ENCODE assay signal across 14 cellular contexts in the genomic region with DNA sequence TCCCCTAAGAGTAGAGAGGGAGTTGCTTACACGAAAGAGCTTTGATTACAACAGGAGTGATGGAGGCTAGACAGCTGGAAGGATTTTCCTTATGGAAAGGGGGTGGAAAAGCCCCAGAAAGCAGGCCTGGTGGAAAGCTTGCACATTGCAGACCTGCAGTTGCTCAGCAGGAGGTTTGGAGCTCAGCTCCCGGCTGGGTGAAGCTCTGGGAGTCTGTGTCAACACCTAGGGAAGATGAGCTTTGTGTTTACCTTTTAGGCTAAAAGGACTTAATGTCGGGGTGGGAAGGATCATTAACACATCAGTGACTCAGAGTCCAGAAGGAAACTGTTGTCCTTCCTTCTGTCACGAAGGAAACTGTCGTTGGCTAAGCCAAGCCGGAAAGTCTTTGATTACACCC. TPM values are rescaled to one million over a fixed set of nuclear protein-coding genes. Genes with fewer than 3 reads are reported as not detected.
DNase-seq lines count a peak whose midpoint lies in the region; ATAC-seq, FAIRE-seq and TF ChIP-seq lines count a peak whose summit lies in the region.
"Had no signal": no experiment of that assay in that cellular context is flagged by ENCODE, and none has a peak within 500 bp of the region (broad histone marks: within the 10 kb centered on the region; RNA-seq: fewer than 3 reads in every experiment).

No MANE protein-coding gene starts in this region.

- H3K4me1 ChIP-seq in HepG2 (ENCODE audit: insufficient read depth, low read length) (0 out of 2 replicates have a peak, but pooled peaks cover 7% of the 10 kb centered on the region), right lobe of liver (no peaks in the 10 kb centered on the region), smooth muscle cell (ENCODE audit: low read depth) (peaks cover 7% of the 10 kb centered on the region)

- no peak for DNase-seq in HepG2 (ENCODE audit: low spot score)
- no peak for DNase-seq in right lobe of liver
- DNase-seq in NCI-H345 (lab: John Stamatoyannopoulos, UW): peak; percentile 72
- peak; percentile 33 for DNase-seq in fibroblast of villous mesenchyme (ENCODE audit: low read depth)
- DNase-seq in smooth muscle cell (lab: John Stamatoyannopoulos, UW; ENCODE audit: unreplicated experiment): no peak
- DNase-seq in head of caudate nucleus: no peak
- no peak for DNase-seq in stimulated activated CD4-positive, alpha-beta T cell treated with anti-CD3 and anti-CD28 coated beads, Interleukin-2, amount 100 ng/mL, for 48 hours
- DNase-seq: activated naive CD4-positive, alpha-beta T cell treated with anti-CD3 and anti-CD28 coated beads for 36 hours; BE2C; NCI-H446 treated with DMSO at 0.1 percent for 48 hours; substantia nigra had no signal

- no peak for TF ChIP-seq POLR2A in HepG2 (IDR thresholded peaks at IDR 0.05; ENCODE audit: insufficient read depth in 1 of 2, low read depth in 2 of 2, low read length in 2 of 2)
- TF ChIP-seq POLR2A in right lobe of liver (IDR thresholded peaks at IDR 0.05): no peak

- POLR2A ChIA-PET in HepG2 (lab: Yijun Ruan, JAX): no interaction called here

- no peak overlapping the region for H3K27ac ChIP-seq in HepG2 (ENCODE audit: extremely low read length, insufficient read depth, low read length)
- no peak overlapping the region for H3K27ac ChIP-seq in right lobe of liver
- peak overlapping the region; percentile 3 for H3K27ac ChIP-seq in smooth muscle cell (ENCODE audit: low read depth)
- H3K27ac ChIP-seq: KMS-11, skin epidermis had no signal

- no peaks in the 10 kb centered on the region for H3K79me2 ChIP-seq in HepG2 (ENCODE audit: insufficient read depth, low read length)
- no peaks in the 10 kb centered on the region for H3K79me2 ChIP-seq in smooth muscle cell (ENCODE audit: low read depth)

- BruUV-seq in HepG2 (replicated peaks; lab: Mats Ljungman, UMichigan): no TSS peak

- H3K9ac ChIP-seq in HepG2 (ENCODE audit: insufficient read depth, low read depth, low read length) (no peak overlapping the region), smooth muscle cell (ENCODE audit: low read depth) (no peak overlapping the region)
- H3K9ac ChIP-seq: KMS-11 had no signal

- 4% methylated on average over 6 of the region's 6 CpGs for WGBS in HepG2 (ENCODE audit: low lambda C conversion rate)
- 26% methylated on average over 6 of the region's 6 CpGs for WGBS in right lobe of liver (ENCODE audit: insufficient coverage, low coverage, low lambda C conversion rate, missing lambda C conversion rate)
- WGBS in smooth muscle cell (ENCODE audit: low lambda C conversion rate): 9% methylated on average over 6 of the region's 6 CpGs

- no peak for TF ChIP-seq RAD21 in HepG2 (CRISPR knock-in tag; IDR thresholded peaks at IDR 0.05)

- 0 out of 5 replicates have a peak, but pooled peaks cover 0 to 2% of the 10 kb centered on the region in 2 experiments for H3K27me3 ChIP-seq in HepG2 (ENCODE audit: control insufficient read depth in 1 of 2, insufficient read depth in 2 of 2, low read length in 2 of 2)
- H3K27me3 ChIP-seq in right lobe of liver: no peaks in the 10 kb centered on the region
- H3K27me3 ChIP-seq in smooth muscle cell (ENCODE audit: low read depth): no peaks in the 10 kb centered on the region
- H3K27me3 ChIP-seq: BE2C had no signal

- H3K4me3 ChIP-seq in HepG2 (replicated peaks in 1 of 3; ENCODE audit: insufficient read depth in 1 of 3, low read depth in 2 of 3, low read length in 3 of 3) (no peak overlapping the region), right lobe of liver (no peak overlapping the region), fibroblast of villous mesenchyme (ENCODE audit: low read depth, low read length) (no peak overlapping the region), smooth muscle cell (no peak overlapping the region)
- H3K4me3 ChIP-seq: skin epidermis had no signal

- H4K20me1 ChIP-seq in HepG2 (ENCODE audit: insufficient read depth, low read length) (no peaks in the 10 kb centered on the region), smooth muscle cell (ENCODE audit: low read depth) (no peaks in the 10 kb centered on the region)

- FAIRE-seq in HepG2 (lab: Jason Lieb, UNC): no peak

- TF ChIP-seq CTCF in HepG2 (CRISPR knock-in tag; IDR thresholded peaks at IDR 0.05): no peak
- no peak for TF ChIP-seq CTCF in right lobe of liver (IDR thresholded peaks at IDR 0.05)
- peak; percentile 20 for TF ChIP-seq CTCF in fibroblast of villous mesenchyme (IDR thresholded peaks at IDR 0.05; ENCODE audit: insufficient read depth, low read depth, low read length)
- TF ChIP-seq CTCF in smooth muscle cell (IDR thresholded peaks at IDR 0.05; ENCODE audit: borderline replicate concordance, insufficient read depth, poor library complexity, severe bottlenecking): peak; percentile 10

- no peaks in the 10 kb centered on the region for H3K36me3 ChIP-seq in HepG2 (replicated peaks in 1 of 2; ENCODE audit: control insufficient read depth in 1 of 2, insufficient read depth in 2 of 2, low read length in 2 of 2)
- H3K36me3 ChIP-seq in right lobe of liver: no peaks in the 10 kb centered on the region
- H3K36me3 ChIP-seq in smooth muscle cell (ENCODE audit: low read depth): no peaks in the 10 kb centered on the region
- H3K36me3 ChIP-seq: BE2C had no signal

- no peak overlapping the region for H2AFZ ChIP-seq in HepG2 (ENCODE audit: low read length)
- peak overlapping the region; percentile 15 for H2AFZ ChIP-seq in smooth muscle cell (ENCODE audit: low read depth)

- H3K9me3 ChIP-seq in HepG2 (ENCODE audit: low read length) (no peaks in the 10 kb centered on the region), right lobe of liver (no peaks in the 10 kb centered on the region), smooth muscle cell (replicated peaks; ENCODE audit: low read depth) (no peaks in the 10 kb centered on the region)
- H3K9me3 ChIP-seq: BE2C had no signal

- intact Hi-C loops in HepG2 (cut with micrococcal nuclease; ENCODE audit: unreplicated experiment) (no loop called here), right lobe of liver (cut with DNase I) (no loop called here), head of caudate nucleus (cut with DNase I) (no loop called here)

- TF ChIP-seq EP300 in HepG2 (IDR thresholded peaks at IDR 0.05; ENCODE audit: low read depth in 2 of 2, low read length in 2 of 2) (no peak), HepG2 (CRISPR knock-in tag; IDR thresholded peaks at IDR 0.05; ENCODE audit: borderline replicate concordance) (no peak)

- no peaks in the 10 kb centered on the region for H3F3A ChIP-seq in smooth muscle cell (ENCODE audit: low read depth)

- ATAC-seq in HepG2 (peak; percentile 49; the same call in 2 of the 3 replicates), right lobe of liver (no peak), HG02840 (IDR thresholded peaks at IDR 0.05; ENCODE audit: low FRiP score, unreplicated experiment) (no peak)

- CTCF ChIA-PET in HepG2 (lab: Yijun Ruan, JAX; ENCODE audit: low intra/inter-chr PET ratio, low total read pairs): no interaction called here

- in situ Hi-C loops in HepG2 (cut with HindIII; ENCODE audit: extremely low pct_ligation_motif_present, low pct_unique_long_range_greater_than_20kb): no loop called here

- no peak overlapping the region for H3K4me2 ChIP-seq in HepG2 (ENCODE audit: low read depth, low read length)
- H3K4me2 ChIP-seq in smooth muscle cell: peak overlapping the region; percentile 21
- H3K4me2 ChIP-seq: KMS-11 had no signal

TF ChIP-seq in HepG2, 621 proteins besides CTCF, POLR2A, EP300 and RAD21:
- no peak for TF ChIP-seq SMAD3 (CRISPR knock-in tag; IDR thresholded peaks at IDR 0.05)
TF ChIP-seq in HepG2: peak in this region for 0.

RNA-seq across cellular contexts. Expression of a gene that starts 48.1 kb away (rescaled TPM):
- total RNA-seq in HepG2 (2016; rRNA removed; fragmentation: Illumina TruSeq; extraction: Trizol) (7.7 and 10.9 TPM in 2 replicates), right lobe of liver (1 to 10 TPM; 1.0 to 3.8 (median 1.8) TPM), fibroblast of villous mesenchyme (3.9 and 5.2 TPM in 2 replicates), smooth muscle cell (0.99 and 1.9 TPM in 2 replicates)
- 3.6 and 4.3 TPM in 2 replicates for total RNA-seq in HepG2 (2016; cell fraction: cytosol; rRNA removed; fragmentation: Illumina TruSeq; extraction: Trizol; ENCODE audit: low read depth)
- 7.7 and 11.5 TPM in 2 replicates for total RNA-seq in HepG2 (2016; cell fraction: insoluble cytoplasmic fraction; rRNA removed; fragmentation: Illumina TruSeq; extraction: Trizol)
- 9.3 and 12.1 TPM in 2 replicates for total RNA-seq in HepG2 (2016; cell fraction: membrane; rRNA removed; fragmentation: Illumina TruSeq; extraction: Trizol)
- 6.5 and 8.4 TPM in 2 replicates for total RNA-seq in HepG2 (2016; cell fraction: nucleus; rRNA removed; fragmentation: Illumina TruSeq; extraction: Trizol)
- polyA plus RNA-seq in HepG2 (2011; rRNA removed) (10.0 and 12.0 TPM in 2 replicates), smooth muscle cell (0.31 and 0.93 TPM in 2 replicates)
- polyA plus RNA-seq in HepG2 (2011; cell fraction: cytosol; rRNA removed): 6.2 and 9.1 TPM in 2 replicates
- 36.9 and 43.8 TPM in 2 replicates for polyA plus RNA-seq in HepG2 (2011; cell fraction: nucleus; rRNA removed)
- polyA plus RNA-seq in HepG2 (2012): 7.9 and 8.0 TPM in 2 replicates
- 2.3 and 2.5 TPM in 2 replicates for polyA plus RNA-seq in HepG2 (2016; cell fraction: cytosol; fragmentation: Illumina TruSeq; extraction: Trizol; ENCODE audit: low read depth)
- polyA plus RNA-seq in HepG2 (2016; cell fraction: insoluble cytoplasmic fraction; fragmentation: Illumina TruSeq; extraction: Trizol; ENCODE audit: low read depth): 6.1 and 8.2 TPM in 2 replicates
- 5.5 and 6.5 TPM in 2 replicates for polyA plus RNA-seq in HepG2 (2016; cell fraction: membrane; fragmentation: Illumina TruSeq; extraction: Trizol; ENCODE audit: low read depth)
- polyA plus RNA-seq in HepG2 (2016; cell fraction: nucleus; fragmentation: Illumina TruSeq; extraction: Trizol; ENCODE audit: insufficient read depth, low read depth): 16.0 and 18.0 TPM in 2 replicates
- 15.6 and 31.7 TPM in 2 replicates for polyA minus RNA-seq in HepG2 (2011; rRNA and poly(A)+ RNA removed; ENCODE audit: low replicate concordance)
- polyA minus RNA-seq in HepG2 (2011; cell fraction: cytosol; rRNA and poly(A)+ RNA removed): 9.0 and 11.7 TPM in 2 replicates
- polyA minus RNA-seq in HepG2 (2011; cell fraction: nucleus; rRNA and poly(A)+ RNA removed): 9.1 and 12.2 TPM in 2 replicates

Comparison
In these comparisons a context has a peak if more than half of its experiments do, and no peak if none do; other contexts are left out.
1. DNase-seq: peak in NCI-H345 (single experiment) and fibroblast of villous mesenchyme (single experiment); none in HepG2 (single experiment), right lobe of liver (0 of 3), smooth muscle cell (single experiment), head of caudate nucleus (0 of 42) and stimulated activated CD4-positive, alpha-beta T cell treated with anti-CD3 and anti-CD28 coated beads, Interleukin-2, amount 100 ng/mL, for 48 hours (0 of 2).
2. CTCF ChIP-seq: peak in fibroblast of villous mesenchyme (single experiment) and smooth muscle cell (single experiment); none in HepG2 (single experiment) and right lobe of liver (0 of 4).